ENCODE assay signal across 1 cellular context in the genomic region with DNA sequence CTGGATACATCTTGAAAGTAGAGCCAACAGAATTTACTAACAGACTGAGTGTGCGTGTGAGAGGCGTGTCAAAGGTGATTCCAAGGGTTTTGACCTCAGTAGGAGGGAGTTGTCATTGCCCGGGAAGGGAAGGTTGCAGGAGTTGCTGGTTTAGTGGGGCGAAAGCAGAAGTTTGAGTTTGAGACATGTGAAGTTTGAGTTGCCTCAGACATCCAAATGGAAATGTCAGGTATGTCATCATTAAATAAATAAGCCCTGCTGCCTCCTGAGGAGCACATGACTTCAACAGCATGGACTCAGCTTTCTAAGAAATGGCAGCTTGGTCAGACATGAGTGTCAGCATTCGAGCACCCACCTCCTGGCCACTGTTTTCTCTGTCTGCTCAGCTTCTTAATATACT.
TF ChIP-seq lines count a peak whose summit lies in the region.

No MANE protein-coding gene starts in this region.

TF ChIP-seq in IMR-90, 13 proteins besides CTCF, POLR2A, EP300 and RAD21:
- no peak for TF ChIP-seq CHD1 (IDR thresholded peaks at IDR 0.05; ENCODE audit: low read depth, low read length)
- no peak for TF ChIP-seq NFE2L2 (IDR thresholded peaks at IDR 0.05; ENCODE audit: low read depth, low read length)
- TF ChIP-seq RFX5 (IDR thresholded peaks at IDR 0.05; ENCODE audit: low read depth, low read length) = no peak
- TF ChIP-seq MXI1 (IDR thresholded peaks at IDR 0.05; ENCODE audit: borderline replicate concordance, low read depth, low read length) = peak; percentile 39; the same call in 1 of the 2 replicates
- TF ChIP-seq MAFK (IDR thresholded peaks at IDR 0.05; ENCODE audit: low read depth, low read length) = no peak
- TF ChIP-seq, protein P1, sequence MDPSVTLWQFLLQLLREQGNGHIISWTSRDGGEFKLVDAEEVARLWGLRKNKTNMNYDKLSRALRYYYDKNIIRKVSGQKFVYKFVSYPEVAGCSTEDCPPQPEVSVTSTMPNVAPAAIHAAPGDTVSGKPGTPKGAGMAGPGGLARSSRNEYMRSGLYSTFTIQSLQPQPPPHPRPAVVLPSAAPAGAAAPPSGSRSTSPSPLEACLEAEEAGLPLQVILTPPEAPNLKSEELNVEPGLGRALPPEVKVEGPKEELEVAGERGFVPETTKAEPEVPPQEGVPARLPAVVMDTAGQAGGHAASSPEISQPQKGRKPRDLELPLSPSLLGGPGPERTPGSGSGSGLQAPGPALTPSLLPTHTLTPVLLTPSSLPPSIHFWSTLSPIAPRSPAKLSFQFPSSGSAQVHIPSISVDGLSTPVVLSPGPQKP (IDR thresholded peaks at IDR 0.05; ENCODE audit: borderline replicate concordance, low read depth, low read length) = no peak
- no peak for TF ChIP-seq MAZ (IDR thresholded peaks at IDR 0.05; ENCODE audit: borderline replicate concordance, low read depth, low read length)
- TF ChIP-seq SMC3 (IDR thresholded peaks at IDR 0.05; ENCODE audit: low read depth, low read length) = no peak
- TF ChIP-seq, protein P2, sequence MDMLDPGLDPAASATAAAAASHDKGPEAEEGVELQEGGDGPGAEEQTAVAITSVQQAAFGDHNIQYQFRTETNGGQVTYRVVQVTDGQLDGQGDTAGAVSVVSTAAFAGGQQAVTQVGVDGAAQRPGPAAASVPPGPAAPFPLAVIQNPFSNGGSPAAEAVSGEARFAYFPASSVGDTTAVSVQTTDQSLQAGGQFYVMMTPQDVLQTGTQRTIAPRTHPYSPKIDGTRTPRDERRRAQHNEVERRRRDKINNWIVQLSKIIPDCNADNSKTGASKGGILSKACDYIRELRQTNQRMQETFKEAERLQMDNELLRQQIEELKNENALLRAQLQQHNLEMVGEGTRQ (IDR thresholded peaks at IDR 0.05; ENCODE audit: low read depth, low read length) = peak; percentile 48; the same call in 1 of the 2 replicates
- peak; percentile 54 for TF ChIP-seq CEBPB (IDR thresholded peaks at IDR 0.05; ENCODE audit: low read depth, low read length)
